In genomic region chr15:77819841-77820728, GRCh38 we compare ENCODE assay signal across 7 cellular contexts.
DNase-seq lines count a peak whose midpoint lies in the region; ATAC-seq and TF ChIP-seq lines count a peak whose summit lies in the region.

No MANE protein-coding gene starts in this region.

- DNase-seq in NCI-H2227 treated with DMSO at 0.1 percent for 48 hours (lab: John Stamatoyannopoulos, UW) (peak; percentile 19), osteocyte (ENCODE audit: extremely low spot score, unreplicated experiment) (no peak), NCI-H2107 treated with DMSO at 0.1 percent for 48 hours (lab: John Stamatoyannopoulos, UW; ENCODE audit: unreplicated experiment) (no peak)
- no peak for DNase-seq in effector memory CD8-positive, alpha-beta T cell

- no peaks in the 10 kb centered on the region for H3K9me3 Mint-ChIP-seq in effector memory CD8-positive, alpha-beta T cell
- no peaks in the 10 kb centered on the region for H3K9me3 Mint-ChIP-seq in osteocyte (ENCODE audit: unreplicated experiment)

- peaks cover 73 to 84% of the 10 kb centered on the region in 2 donors for H3K27me3 Mint-ChIP-seq in effector memory CD8-positive, alpha-beta T cell
- H3K27me3 Mint-ChIP-seq in osteocyte (ENCODE audit: unreplicated experiment): peaks cover 55% of the 10 kb centered on the region

- ATAC-seq in effector memory CD8-positive, alpha-beta T cell (replicated peaks): no peak
- ATAC-seq in HG03520 (IDR thresholded peaks at IDR 0.05; ENCODE audit: unreplicated experiment) (no peak), HG02884 (IDR thresholded peaks at IDR 0.05; ENCODE audit: unreplicated experiment) (no peak)

- H3K36me3 Mint-ChIP-seq in effector memory CD8-positive, alpha-beta T cell (ENCODE audit: insufficient read depth): peaks cover 3% of the 10 kb centered on the region
- no peaks in the 10 kb centered on the region for H3K36me3 Mint-ChIP-seq in osteocyte (ENCODE audit: unreplicated experiment)

- no peak overlapping the region for H3K27ac Mint-ChIP-seq in effector memory CD8-positive, alpha-beta T cell
- no peak overlapping the region for H3K27ac Mint-ChIP-seq in osteocyte (ENCODE audit: unreplicated experiment)

- H3K4me3 Mint-ChIP-seq in effector memory CD8-positive, alpha-beta T cell: peak overlapping the region; percentile 33 to 63
- peak overlapping the region; percentile 63 for H3K4me3 Mint-ChIP-seq in osteocyte (ENCODE audit: unreplicated experiment)

- peaks cover 0 to 6% of the 10 kb centered on the region in 2 donors for H3K4me1 Mint-ChIP-seq in effector memory CD8-positive, alpha-beta T cell (ENCODE audit: low read depth in 2 of 2)
- peaks cover 4% of the 10 kb centered on the region for H3K4me1 Mint-ChIP-seq in osteocyte (ENCODE audit: unreplicated experiment)

- TF ChIP-seq CTCF in GM12874 (IDR thresholded peaks at IDR 0.05; ENCODE audit: insufficient read depth, low read depth, low read length) (0 out of 2 replicates have a peak, but pooled peaks have one; percentile 13), osteocyte (IDR thresholded peaks at IDR 0.05) (peak; percentile 33)
